1 cellular context compared by ENCODE assay signal in genomic region chr2:134988994-134989605, GRCh38.
TF ChIP-seq lines count a peak whose summit lies in the region.

No MANE protein-coding gene starts in this region.

TF ChIP-seq in HCT116, 20 proteins besides CTCF, POLR2A, EP300 and RAD21:
- TF ChIP-seq EZH2 (IDR thresholded peaks at IDR 0.05) (no peak), FOSL1 (IDR thresholded peaks at IDR 0.05; ENCODE audit: low read depth) (no peak), SP1 (IDR thresholded peaks at IDR 0.05; ENCODE audit: low read depth) (no peak), ELF1 (IDR thresholded peaks at IDR 0.05; ENCODE audit: borderline replicate concordance, low read depth) (no peak), CEBPB (IDR thresholded peaks at IDR 0.05; ENCODE audit: low read depth) (no peak), EGR1 (IDR thresholded peaks at IDR 0.05; ENCODE audit: low read depth) (no peak), ATF3 (IDR thresholded peaks at IDR 0.05) (no peak), MAX (IDR thresholded peaks at IDR 0.05) (no peak), JUND (IDR thresholded peaks at IDR 0.05) (no peak), SIN3A (IDR thresholded peaks at IDR 0.05; ENCODE audit: low read depth) (no peak), REST (IDR thresholded peaks at IDR 0.05; ENCODE audit: low read depth) (no peak), ZFX (IDR thresholded peaks at IDR 0.05) (no peak)
